ENCODE assay signal across 24 cellular contexts in the genomic region with DNA sequence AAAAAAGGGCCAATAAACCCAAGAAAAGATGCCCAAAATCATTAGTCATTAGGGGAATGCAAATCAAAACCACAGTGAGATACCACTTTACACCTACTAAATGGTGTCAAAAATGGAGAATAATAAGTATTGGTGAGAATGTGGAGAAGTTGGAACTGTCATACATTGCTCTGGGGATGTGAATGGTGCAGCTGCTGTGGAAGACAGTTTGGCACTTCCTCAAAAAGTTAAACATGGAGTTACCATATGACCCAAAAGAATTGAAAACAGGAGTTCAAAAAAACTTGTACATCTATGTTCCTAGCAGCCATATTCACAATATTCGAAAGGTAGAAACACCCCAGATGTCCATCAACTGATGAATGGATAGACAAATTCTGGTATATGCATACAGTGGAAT.
"Had no signal": no experiment of that assay in that cellular context is flagged by ENCODE, and none has a peak within 500 bp of the region (broad histone marks: within the 10 kb centered on the region; RNA-seq: fewer than 3 reads in every experiment).

No MANE protein-coding gene starts in this region.

- FAIRE-seq: RCC 7860 had no signal

- H3K9me3 ChIP-seq: SJSA1 had no signal

- H3K27ac ChIP-seq: HL-60, KMS-11, SJSA1, SK-N-MC had no signal

- H3K9ac ChIP-seq: KMS-11 had no signal

- H3K36me3 ChIP-seq: SJSA1 had no signal

- H3K27me3 ChIP-seq: SJSA1 had no signal

- H3K4me2 ChIP-seq: KMS-11 had no signal

- DNase-seq: IMR-90, Kasumi-1, MM.1S, NCI-H1048, NCI-H1105, NCI-H1417 treated with DMSO at 0.1 percent for 48 hours, NCI-H146, NCI-H1694 treated with DMSO at 0.1 percent for 48 hours, NCI-H1930, NCI-H2081, NCI-H2107, NCI-H2227 treated with DMSO at 0.1 percent for 48 hours, NCI-H524, NCI-H526 treated with DMSO at 0.1 percent for 48 hours, NCI-H748 treated with DMSO at 0.1 percent for 48 hours, Right ventricle myocardium superior, RPMI8226, SIG-M5, SW 1271 had no signal

- H3K4me1 ChIP-seq: SJSA1 had no signal

- H3K4me3 ChIP-seq: SJSA1, SK-N-MC had no signal
